ENCODE assay signal across 5 cellular contexts in genomic region chr1:147825586-147825985, GRCh38.
"Had no signal": no experiment of that assay in that cellular context is flagged by ENCODE, and none has a peak within 500 bp of the region (broad histone marks: within the 10 kb centered on the region; RNA-seq: fewer than 3 reads in every experiment).

No MANE protein-coding gene starts in this region.

- H3K27ac ChIP-seq: GM23248 had no signal

- H3K9ac ChIP-seq: GM23248 had no signal

- H3K4me3 Mint-ChIP-seq: H9 had no signal

- H3K27ac Mint-ChIP-seq: H9 had no signal

- DNase-seq: GOT3, H9, HCEC 1CT, IMR-90 had no signal

- H3K4me3 ChIP-seq: GM23248 had no signal
